Comparison of ENCODE assay signal across 1 cellular context in genomic region chr2:88810488-88810887, GRCh38.
TF ChIP-seq lines count a peak whose summit lies in the region.

No MANE protein-coding gene starts in this region.

TF ChIP-seq in H1, 55 proteins besides CTCF, POLR2A, EP300 and RAD21 (continued from another document):
- TF ChIP-seq CHD7 (IDR thresholded peaks at IDR 0.05; ENCODE audit: insufficient replicate concordance, low read length) (no peak), CBX8 (IDR thresholded peaks at IDR 0.05; ENCODE audit: borderline replicate concordance, low read depth, low read length) (no peak), TAF1 (IDR thresholded peaks at IDR 0.05; ENCODE audit: low read depth, low read length) (no peak), ATF3 (IDR thresholded peaks at IDR 0.05; ENCODE audit: insufficient read depth, low read depth, low read length) (no peak), KDM5A (IDR thresholded peaks at IDR 0.05; ENCODE audit: low read length) (no peak), HDAC2 (IDR thresholded peaks at IDR 0.05; ENCODE audit: borderline replicate concordance in 1 of 2, low read depth in 2 of 2, low read length in 2 of 2) (no peak), JUND (IDR thresholded peaks at IDR 0.05; ENCODE audit: low read length) (no peak), MAFK (IDR thresholded peaks at IDR 0.05; ENCODE audit: low read depth, low read length) (no peak), ZNF274 (IDR thresholded peaks at IDR 0.05; ENCODE audit: borderline replicate concordance, extremely low read depth, low read length) (no peak), SRF (IDR thresholded peaks at IDR 0.05; ENCODE audit: low read depth, low read length) (no peak), JUN (IDR thresholded peaks at IDR 0.05; ENCODE audit: low read depth, low read length) (no peak)
